ENCODE assay signal across 10 cellular contexts in genomic region chr15:56984681-56985515, GRCh38.
DNase-seq lines count a peak whose midpoint lies in the region; ATAC-seq and TF ChIP-seq lines count a peak whose summit lies in the region.
"Had no signal": no experiment of that assay in that cellular context is flagged by ENCODE, and none has a peak within 500 bp of the region (broad histone marks: within the 10 kb centered on the region; RNA-seq: fewer than 3 reads in every experiment).

No MANE protein-coding gene starts in this region.

- intact Hi-C loops in posterior vena cava (cut with DNase I), result no loop called here

- no peaks in the 10 kb centered on the region for H3K36me3 Mint-ChIP-seq in T-helper 1 cell treated with Interleukin-12 subunit alpha and Interleukin-12 subunit beta and Interleukin-4 antibody, amounts not matched to agents 30 μg/mL and 1 μg/mL, for 36 hours (ENCODE audit: low read depth)

- H3K36me3 ChIP-seq in OCI-LY1 (ENCODE audit: insufficient read depth, low read length) (no peaks in the 10 kb centered on the region), skeletal muscle tissue (ENCODE audit: control insufficient read depth in 3 of 3, insufficient read depth in 3 of 3, low read length in 3 of 3) (no peaks in the 10 kb centered on the region)
- H3K36me3 ChIP-seq: uterus had no signal

- H3K27me3 Mint-ChIP-seq in T-helper 1 cell treated with Interleukin-12 subunit alpha and Interleukin-12 subunit beta and Interleukin-4 antibody, amounts not matched to agents 30 μg/mL and 1 μg/mL, for 36 hours (ENCODE audit: low read depth), result no peaks in the 10 kb centered on the region

- H3K27ac Mint-ChIP-seq in T-helper 1 cell treated with Interleukin-12 subunit alpha and Interleukin-12 subunit beta and Interleukin-4 antibody, amounts not matched to agents 30 μg/mL and 1 μg/mL, for 36 hours, result peak overlapping the region; percentile 32

- H3K4me1 Mint-ChIP-seq in T-helper 1 cell treated with Interleukin-12 subunit alpha and Interleukin-12 subunit beta and Interleukin-4 antibody, amounts not matched to agents 30 μg/mL and 1 μg/mL, for 36 hours (ENCODE audit: low read depth), result peaks cover 27% of the 10 kb centered on the region

- H3F3A ChIP-seq in OCI-LY1 (ENCODE audit: insufficient read depth, low read length), result no peaks in the 10 kb centered on the region

- no peak overlapping the region for H2AFZ ChIP-seq in OCI-LY1 (ENCODE audit: low read length)

- H3K4me2 ChIP-seq in OCI-LY1 (ENCODE audit: low read length), result peak overlapping the region; percentile 24; the same call in 1 of the 2 replicates

- H3K27me3 ChIP-seq in OCI-LY1 (ENCODE audit: insufficient read depth, low read length) (no peaks in the 10 kb centered on the region), skeletal muscle tissue (ENCODE audit: control insufficient read depth in 3 of 3, insufficient read depth in 3 of 3, low read length in 3 of 3) (no peaks in the 10 kb centered on the region)
- H3K27me3 ChIP-seq: uterus had no signal

- peaks cover 86% of the 10 kb centered on the region for H3K4me1 ChIP-seq in OCI-LY1 (ENCODE audit: insufficient read depth, low read length, severe bottlenecking)
- H3K4me1 ChIP-seq in skeletal muscle tissue (ENCODE audit: control insufficient read depth in 3 of 3, insufficient read depth in 3 of 3, low read length in 3 of 3), result peaks cover 9 to 27% (median 26%) of the 10 kb centered on the region in 3 donors

- TF ChIP-seq CTCF in OCI-LY1 (IDR thresholded peaks at IDR 0.05; ENCODE audit: low read length), result no peak

- H3K27ac ChIP-seq in OCI-LY1 (ENCODE audit: low read depth, low read length, poor library complexity, severe bottlenecking), result peak overlapping the region; percentile 32
- H3K27ac ChIP-seq in skeletal muscle tissue (ENCODE audit: low read depth, low read length), result peak overlapping the region; percentile 36

- DNase-seq in T-helper 1 cell (no peak), posterior vena cava (ENCODE audit: low spot score) (no peak), amygdala (lab: John Stamatoyannopoulos, UW) (no peak)
- DNase-seq in stimulated activated naive CD4-positive, alpha-beta T cell (lab: John Stamatoyannopoulos, UW), result no peak
- DNase-seq: activated T-cell treated with anti-CD3 and anti-CD28 coated beads, Interleukin-2, amount 50 U/mL, for 1 hour; uterus had no signal

- peak; percentile 50 for ATAC-seq in esophagus mucosa

- H3K79me2 ChIP-seq in OCI-LY1 (ENCODE audit: insufficient read depth, low read length), result peaks cover 79% of the 10 kb centered on the region

- H3K4me3 ChIP-seq in OCI-LY1 (ENCODE audit: low read depth, low read length, poor library complexity, severe bottlenecking) (no peak overlapping the region), skeletal muscle tissue (ENCODE audit: low read length in 3 of 3) (no peak overlapping the region)
- H3K4me3 ChIP-seq: uterus had no signal

- no peaks in the 10 kb centered on the region for H3K9me3 Mint-ChIP-seq in T-helper 1 cell treated with Interleukin-12 subunit alpha and Interleukin-12 subunit beta and Interleukin-4 antibody, amounts not matched to agents 30 μg/mL and 1 μg/mL, for 36 hours

- no peaks in the 10 kb centered on the region for H4K20me1 ChIP-seq in OCI-LY1 (ENCODE audit: insufficient read depth, low read length)

- H3K9me2 ChIP-seq in OCI-LY1 (ENCODE audit: low read depth, low read length), result no peaks in the 10 kb centered on the region

- H3K9ac ChIP-seq in OCI-LY1 (ENCODE audit: low read length) (no peak overlapping the region), skeletal muscle tissue (ENCODE audit: low read depth in 1 of 3, low read length in 3 of 3) (no peak overlapping the region)

- H3K4me3 Mint-ChIP-seq in T-helper 1 cell treated with Interleukin-12 subunit alpha and Interleukin-12 subunit beta and Interleukin-4 antibody, amounts not matched to agents 30 μg/mL and 1 μg/mL, for 36 hours, result no peak overlapping the region

- H3K9me3 ChIP-seq in OCI-LY1 (ENCODE audit: low read length), result no peaks in the 10 kb centered on the region
- no peaks in the 10 kb centered on the region for H3K9me3 ChIP-seq in skeletal muscle tissue (ENCODE audit: control insufficient read depth in 3 of 3, low read length in 3 of 3)
- H3K9me3 ChIP-seq: uterus had no signal
